ENCODE assay signal across 9 cellular contexts in the genomic region with DNA sequence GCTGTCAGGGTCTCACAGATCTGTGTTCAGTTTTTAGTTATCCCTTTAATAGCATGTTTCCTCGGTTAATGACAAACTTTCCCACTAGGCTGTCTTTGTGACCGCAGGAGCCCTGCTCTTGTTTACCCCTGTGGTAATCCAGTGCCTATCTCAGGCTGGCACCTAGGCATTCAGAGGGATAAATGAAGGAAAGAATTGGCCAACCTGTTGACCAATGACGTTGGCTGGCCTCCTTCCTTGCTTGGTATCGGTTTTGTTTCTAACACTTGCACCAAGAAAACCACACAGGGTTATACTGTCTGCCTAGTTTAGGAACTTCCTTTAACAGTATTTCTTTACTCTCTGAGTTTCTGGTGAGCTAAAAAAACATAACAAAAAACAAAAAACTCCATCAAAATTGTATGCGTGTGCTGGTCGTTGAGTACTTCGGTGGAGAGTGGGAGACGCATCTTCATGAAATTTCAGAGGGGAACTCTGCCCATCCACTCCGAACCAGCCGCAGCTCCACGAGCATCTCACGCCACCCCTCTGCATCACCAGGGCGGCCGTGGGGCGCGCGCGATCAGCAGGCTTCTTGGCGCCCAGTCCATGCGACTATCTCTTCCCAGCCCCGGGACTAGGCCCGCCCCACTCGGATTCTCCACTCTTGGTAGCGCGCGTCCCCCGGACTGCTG. TPM values are rescaled to one million over a fixed set of nuclear protein-coding genes. Genes with fewer than 3 reads are reported as not detected.
DNase-seq lines count a peak whose midpoint lies in the region; ATAC-seq, FAIRE-seq and TF ChIP-seq lines count a peak whose summit lies in the region.
"Had no signal": no experiment of that assay in that cellular context is flagged by ENCODE, and none has a peak within 500 bp of the region (broad histone marks: within the 10 kb centered on the region; RNA-seq: fewer than 3 reads in every experiment).

No MANE protein-coding gene starts in this region.

- 0 out of 2 replicates have a peak, but pooled peaks cover 3% of the 10 kb centered on the region for H3K4me1 ChIP-seq in SJCRH30

- TF ChIP-seq CTCF in endothelial cell (IDR thresholded peaks at IDR 0.05; ENCODE audit: unreplicated experiment), result no peak
- no peak for TF ChIP-seq CTCF in D721Med (IDR thresholded peaks at IDR 0.05; ENCODE audit: insufficient read depth, missing control alignments)

- H3K36me3 ChIP-seq in SJCRH30, result no peaks in the 10 kb centered on the region

- peak; percentile 56 for ATAC-seq in activated CD8-positive, alpha-beta memory T cell treated with anti-CD3 and anti-CD28 coated beads, Interleukin-2, amount 10 ng/mL, durations not matched to agents 7 days and 5 days
- ATAC-seq in HG02970 (IDR thresholded peaks at IDR 0.05; ENCODE audit: low FRiP score, unreplicated experiment) (peak; percentile 41), naive B cell (ENCODE audit: low read depth in 2 of 2) (peak; percentile 65 to 67)

- no peak overlapping the region for H3K27ac ChIP-seq in SJCRH30

- peaks cover 13% of the 10 kb centered on the region for H3K36me3 Mint-ChIP-seq in activated CD8-positive, alpha-beta memory T cell treated with anti-CD3 and anti-CD28 coated beads, Interleukin-2, amount 10 ng/mL, durations not matched to agents 7 days and 5 days
- H3K36me3 Mint-ChIP-seq in endothelial cell (ENCODE audit: low read depth, unreplicated experiment) (peaks cover 6% of the 10 kb centered on the region), naive B cell (no peaks in the 10 kb centered on the region)

- peak overlapping the region; percentile 75 for H3K4me3 ChIP-seq in SJCRH30

- H3K27me3 ChIP-seq in SJCRH30, result no peaks in the 10 kb centered on the region

- peak; percentile 73 for DNase-seq in activated CD8-positive, alpha-beta memory T cell treated with anti-CD3 and anti-CD28 coated beads, Interleukin-2, amount 10 ng/mL, durations not matched to agents 7 days and 5 days
- DNase-seq in activated CD8-positive, alpha-beta memory T cell treated with anti-CD3 and anti-CD28 coated beads for 24 hours, result no peak
- DNase-seq in SJCRH30 (no peak), endothelial cell (ENCODE audit: low spot score) (no peak), naive B cell (no peak), NCI-H1930 (lab: John Stamatoyannopoulos, UW) (no peak), D721Med (ENCODE audit: insufficient read length, low spot score) (no peak)

- no peaks in the 10 kb centered on the region for H3K27me3 Mint-ChIP-seq in activated CD8-positive, alpha-beta memory T cell treated with anti-CD3 and anti-CD28 coated beads, Interleukin-2, amount 10 ng/mL, durations not matched to agents 7 days and 5 days
- H3K27me3 Mint-ChIP-seq in endothelial cell (ENCODE audit: unreplicated experiment) (peaks cover 20% of the 10 kb centered on the region), naive B cell (no peaks in the 10 kb centered on the region)

- H3K4me3 Mint-ChIP-seq in activated CD8-positive, alpha-beta memory T cell treated with anti-CD3 and anti-CD28 coated beads, Interleukin-2, amount 10 ng/mL, durations not matched to agents 7 days and 5 days, result peak overlapping the region; percentile 86
- peak overlapping the region; percentile 86 for H3K4me3 Mint-ChIP-seq in endothelial cell (ENCODE audit: unreplicated experiment)
- peak overlapping the region; percentile 83 to 97 (median 92) for H3K4me3 Mint-ChIP-seq in naive B cell

- CTCF ChIA-PET in activated CD8-positive, alpha-beta memory T cell treated with anti-CD3 and anti-CD28 coated beads, Interleukin-2, amount 10 ng/mL, durations not matched to agents 7 days and 5 days (lab: Charles Lee), result interaction anchor here (0.9 to 16.1 kb wide), 6 partner anchors 10 to 701 kb away, joined by 4 to 321 read pairs (median 10); partner anchors contain the start of genes CEP57, FAM76B and SRSF8

- peaks cover 67% of the 10 kb centered on the region for H3K4me1 Mint-ChIP-seq in activated CD8-positive, alpha-beta memory T cell treated with anti-CD3 and anti-CD28 coated beads, Interleukin-2, amount 10 ng/mL, durations not matched to agents 7 days and 5 days
- H3K4me1 Mint-ChIP-seq in endothelial cell (ENCODE audit: unreplicated experiment), result peaks cover 5% of the 10 kb centered on the region
- peaks cover 47 to 53% (median 48%) of the 10 kb centered on the region in 3 donors for H3K4me1 Mint-ChIP-seq in naive B cell

- peak overlapping the region; percentile 99 for H3K27ac Mint-ChIP-seq in activated CD8-positive, alpha-beta memory T cell treated with anti-CD3 and anti-CD28 coated beads, Interleukin-2, amount 10 ng/mL, durations not matched to agents 7 days and 5 days
- H3K27ac Mint-ChIP-seq in endothelial cell (ENCODE audit: unreplicated experiment) (no peak overlapping the region), naive B cell (peak overlapping the region; percentile 91 to 99 (median 97))

- H3K9me3 Mint-ChIP-seq in activated CD8-positive, alpha-beta memory T cell treated with anti-CD3 and anti-CD28 coated beads, Interleukin-2, amount 10 ng/mL, durations not matched to agents 7 days and 5 days (ENCODE audit: low read depth), result no peaks in the 10 kb centered on the region
- no peaks in the 10 kb centered on the region for H3K9me3 Mint-ChIP-seq in endothelial cell (ENCODE audit: unreplicated experiment)
- no peaks in the 10 kb centered on the region for H3K9me3 Mint-ChIP-seq in naive B cell

- FAIRE-seq in D721Med (lab: Jason Lieb, UNC), result no peak

- H3K9me3 ChIP-seq in SJCRH30 (replicated peaks), result no peaks in the 10 kb centered on the region

RNA-seq across cellular contexts. Expression of gene ENDOD1, which starts 0.6 kb away (rescaled TPM):
- total RNA-seq in activated CD8-positive, alpha-beta memory T cell treated with anti-CD3 and anti-CD28 coated beads, Interleukin-2, amount 10 ng/mL, durations not matched to agents 7 days and 5 days, result 10 to 100 TPM; 37.1 to 40.5 TPM
- 9.3 and 10.3 TPM in 2 replicates for total RNA-seq in SJCRH30 (2014; rRNA removed; shearing (Covaris generic))
- total RNA-seq in endothelial cell (ENCODE audit: unreplicated experiment), result 4.5 TPM
- 10 to 100 TPM in 5 of 6 donors, 1 to 10 TPM in 1; 3.8 to 25.1 (median 21.7) TPM for polyA plus RNA-seq in naive B cell (ENCODE audit: low read depth in 6 of 6)

RNA-seq across cellular contexts. Expression of gene SRSF8, which starts 22.4 kb away (rescaled TPM):
- 10 to 100 TPM; 23.9 to 45.9 TPM for total RNA-seq in activated CD8-positive, alpha-beta memory T cell treated with anti-CD3 and anti-CD28 coated beads, Interleukin-2, amount 10 ng/mL, durations not matched to agents 7 days and 5 days
- 6.4 and 10.9 TPM in 2 replicates for total RNA-seq in SJCRH30 (2014; rRNA removed; shearing (Covaris generic))
- total RNA-seq in endothelial cell (ENCODE audit: unreplicated experiment), result 25.2 TPM
- polyA plus RNA-seq in naive B cell (ENCODE audit: low read depth in 6 of 6), result 100 to 1,000 TPM in 5 of 6 donors, 10 to 100 TPM in 1; 93.9 to 128 (median 108) TPM

RNA-seq across cellular contexts. Expression of gene KDM4F, which starts 39.9 kb away (rescaled TPM):
- total RNA-seq in activated CD8-positive, alpha-beta memory T cell treated with anti-CD3 and anti-CD28 coated beads, Interleukin-2, amount 10 ng/mL, durations not matched to agents 7 days and 5 days, result not detected
- total RNA-seq in SJCRH30 (2014; rRNA removed; shearing (Covaris generic)), result not detected in 2 replicates
- total RNA-seq in endothelial cell (ENCODE audit: unreplicated experiment), result not detected
- polyA plus RNA-seq in naive B cell (ENCODE audit: low read depth in 6 of 6), result not detected
- total RNA-seq: Daoy had no signal
